11 cellular contexts compared by ENCODE assay signal in genomic region chr3:150078983-150079739, GRCh38.
A peak's percentile ranks its signal among the peaks of the same experiment; 100 is the strongest.
DNase-seq lines count a peak whose midpoint lies in the region; ATAC-seq, FAIRE-seq and TF ChIP-seq lines count a peak whose summit lies in the region.
"Had no signal": no experiment of that assay in that cellular context is flagged by ENCODE, and none has a peak within 500 bp of the region (broad histone marks: within the 10 kb centered on the region; RNA-seq: fewer than 3 reads in every experiment).

No MANE protein-coding gene starts in this region.

- peak; percentile 46 for DNase-seq in A673 (ENCODE audit: low spot score)
- DNase-seq in HTR-8/SVneo (ENCODE audit: insufficient read length, low spot score), result peak; percentile 57
- peak in 3 of 4 donors; percentile 39 to 67 (median 50) for DNase-seq in body of pancreas
- no peak for DNase-seq in NCI-H526 (lab: John Stamatoyannopoulos, UW)
- no peak for DNase-seq in CD1c-positive myeloid dendritic cell (ENCODE audit: extremely low spot score)
- no peak for DNase-seq in GM12892 (ENCODE audit: insufficient read length)
- DNase-seq in COR-L47 (lab: John Stamatoyannopoulos, UW), result no peak
- DNase-seq: Caco-2; stimulated activated naive CD4-positive, alpha-beta T cell had no signal

- POLR2A ChIA-PET in A673 (lab: Charles Lee; ENCODE audit: low non-redundant PET), result no interaction called here

- CTCF ChIA-PET in A673 (lab: Charles Lee), result no interaction called here

- TF ChIP-seq POLR2A in body of pancreas (IDR thresholded peaks at IDR 0.05) (peak in 1 of 3 donors; percentile 15), GM12892 (IDR thresholded peaks at IDR 0.05; ENCODE audit: low read depth, low read length) (no peak)

- BruUV-seq in A673 (replicated peaks; lab: Mats Ljungman, UMichigan), result no TSS peak

- H3K36me3 ChIP-seq in A673 (ENCODE audit: insufficient read depth, low read length, poor library complexity, severe bottlenecking) (no peaks in the 10 kb centered on the region), body of pancreas (replicated peaks in 1 of 2; ENCODE audit: insufficient read depth in 1 of 2, low read depth in 2 of 2) (no peaks in the 10 kb centered on the region), mesodermal cell (ENCODE audit: control insufficient read depth, insufficient read depth, low read length) (no peaks in the 10 kb centered on the region)

- H3K4me3 ChIP-seq in A673 (ENCODE audit: low read depth, low read length, poor library complexity, severe bottlenecking), result no peak overlapping the region
- no peak overlapping the region for H3K4me3 ChIP-seq in body of pancreas
- H3K4me3 ChIP-seq in mesodermal cell (ENCODE audit: extremely low read depth, insufficient read depth, low read length, poor library complexity, severe bottlenecking), result no peak overlapping the region

- peak; percentile 71 for FAIRE-seq in HTR-8/SVneo (lab: Jason Lieb, UNC)
- FAIRE-seq in GM12892 (lab: Jason Lieb, UNC), result no peak

- intact Hi-C loops in A673 (cut with micrococcal nuclease; ENCODE audit: unreplicated experiment) (no loop called here), body of pancreas (cut with DNase I) (no loop called here)

- no peaks in the 10 kb centered on the region for H3K27me3 ChIP-seq in A673 (replicated peaks; ENCODE audit: insufficient read depth, low read depth, low read length, poor library complexity)
- H3K27me3 ChIP-seq in body of pancreas, result no peaks in the 10 kb centered on the region

- TF ChIP-seq CTCF in A673 (conservative IDR thresholded peaks at IDR 0.05; ENCODE audit: low read depth, low read length) (no peak), body of pancreas (IDR thresholded peaks at IDR 0.05) (no peak)

- ATAC-seq in body of pancreas, result peak; percentile 62

- H3K4me1 ChIP-seq in A673 (ENCODE audit: insufficient read depth, low read length, poor library complexity, severe bottlenecking) (peaks cover 38% of the 10 kb centered on the region), body of pancreas (no peaks in the 10 kb centered on the region), mesodermal cell (ENCODE audit: control insufficient read depth, insufficient read depth, low read length, poor library complexity, severe bottlenecking) (peaks cover 35% of the 10 kb centered on the region)
- H3K4me1 ChIP-seq: Caco-2 had no signal

- H3K27ac ChIP-seq in A673 (ENCODE audit: low read depth, low read length, poor library complexity, severe bottlenecking) (peak overlapping the region; percentile 3), body of pancreas (no peak overlapping the region), mesodermal cell (ENCODE audit: low read depth, low read length, severe bottlenecking) (peak overlapping the region; percentile 76)
- H3K27ac ChIP-seq: VCaP had no signal

- H3K9me3 ChIP-seq in A673 (ENCODE audit: low read depth, low read length, poor library complexity, severe bottlenecking) (peaks cover 16% of the 10 kb centered on the region), body of pancreas (peaks cover 0 to 6% (median 0%) of the 10 kb centered on the region in 3 donors), mesodermal cell (ENCODE audit: control insufficient read depth, low read length) (peaks cover 24% of the 10 kb centered on the region)

- WGBS in body of pancreas, 2 donors, result 83 to 86% methylated on average over 6 of the region's 6 CpGs
- WGBS in mesodermal cell (ENCODE audit: insufficient coverage in 2 of 2), 2 experiments, result 90 to 100% methylated on average over 3 of the region's 6 CpGs

Comparison
In these comparisons a context has a peak if more than half of its experiments do, and no peak if none do; other contexts are left out.
1. DNase-seq: peak in A673 (single experiment), HTR-8/SVneo (single experiment) and body of pancreas (3 of 4); none in NCI-H526 (0 of 2), CD1c-positive myeloid dendritic cell (single experiment), GM12892 (single experiment) and COR-L47 (single experiment).
2. H3K27ac ChIP-seq: peak in A673 (single experiment) and mesodermal cell (single experiment); none in body of pancreas (0 of 4).